8 cellular contexts compared by ENCODE assay signal in the genomic region with DNA sequence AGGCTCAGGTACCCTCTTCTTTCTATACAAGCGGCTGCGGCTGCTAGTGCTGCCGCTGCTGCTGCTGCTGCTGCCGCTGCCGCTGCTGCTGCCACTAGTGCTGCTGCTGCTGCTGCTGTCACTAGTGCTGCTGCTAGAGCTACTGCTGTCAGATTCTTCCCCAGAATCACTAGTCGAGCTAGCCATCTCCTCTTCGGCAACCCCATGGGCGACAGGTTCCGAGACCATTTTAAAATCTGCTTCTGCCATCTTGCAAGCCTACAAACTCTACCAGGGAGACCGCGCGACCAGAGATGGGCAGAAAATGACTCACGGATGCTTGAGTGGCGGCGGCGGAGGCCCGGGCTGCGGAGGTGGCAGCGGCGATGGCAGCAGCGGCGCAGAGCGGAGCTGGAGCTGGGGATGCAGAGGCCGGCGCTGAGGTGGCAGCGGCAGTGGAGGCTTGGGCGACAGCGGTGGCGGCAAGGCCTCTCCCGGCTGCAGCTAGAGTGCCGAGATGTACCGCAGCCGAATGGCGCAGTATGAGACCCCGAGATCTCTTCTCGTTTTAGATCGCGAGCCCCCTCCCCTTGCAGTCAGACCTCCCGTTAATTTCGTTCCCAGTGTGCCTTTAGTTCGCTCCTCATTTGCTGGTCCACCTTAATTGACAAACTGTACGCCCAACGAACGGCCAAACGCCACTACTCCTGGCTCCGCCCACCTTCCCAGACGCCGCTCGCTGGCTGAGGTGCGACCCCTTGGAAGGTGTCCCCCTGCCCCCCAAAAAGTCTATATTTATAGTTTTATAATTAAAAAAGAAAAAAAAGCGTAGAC. TPM values are rescaled to one million over a fixed set of nuclear protein-coding genes. Genes with fewer than 3 reads are reported as not detected.
DNase-seq lines count a peak whose midpoint lies in the region; ATAC-seq, FAIRE-seq and TF ChIP-seq lines count a peak whose summit lies in the region.

A gene with protein sequence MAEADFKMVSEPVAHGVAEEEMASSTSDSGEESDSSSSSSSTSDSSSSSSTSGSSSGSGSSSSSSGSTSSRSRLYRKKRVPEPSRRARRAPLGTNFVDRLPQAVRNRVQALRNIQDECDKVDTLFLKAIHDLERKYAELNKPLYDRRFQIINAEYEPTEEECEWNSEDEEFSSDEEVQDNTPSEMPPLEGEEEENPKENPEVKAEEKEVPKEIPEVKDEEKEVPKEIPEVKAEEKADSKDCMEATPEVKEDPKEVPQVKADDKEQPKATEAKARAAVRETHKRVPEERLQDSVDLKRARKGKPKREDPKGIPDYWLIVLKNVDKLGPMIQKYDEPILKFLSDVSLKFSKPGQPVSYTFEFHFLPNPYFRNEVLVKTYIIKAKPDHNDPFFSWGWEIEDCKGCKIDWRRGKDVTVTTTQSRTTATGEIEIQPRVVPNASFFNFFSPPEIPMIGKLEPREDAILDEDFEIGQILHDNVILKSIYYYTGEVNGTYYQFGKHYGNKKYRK (minus strand): TSS at position 523 of the 813 bp plus-strand sequence. CDS start 274 bp downstream, at position 249.

- FAIRE-seq in H54 (lab: Jason Lieb, UNC): no peak

- TF ChIP-seq POLR2A in H54 (IDR thresholded peaks at IDR 0.05; ENCODE audit: low read depth, low read length): no peak; the same call in 1 of the 2 replicates

- DNase-seq in Ammon's horn (ENCODE audit: low spot score) (peak; percentile 93), H54 (ENCODE audit: insufficient read length, low spot score) (peak; percentile 30), NCI-H446 treated with DMSO at 0.1 percent for 48 hours (lab: John Stamatoyannopoulos, UW) (peak; percentile 55), activated T-cell treated with anti-CD3 and anti-CD28 coated beads for 24 hours (ENCODE audit: low read depth) (peak; percentile 42), epidermal melanocyte (ENCODE audit: insufficient read length, low spot score) (peak; percentile 16), mesenteric fat pad (ENCODE audit: low spot score) (peak; percentile 89)
- DNase-seq in stimulated activated CD8-positive, alpha-beta memory T cell treated with anti-CD3 and anti-CD28 coated beads, Interleukin-12 subunit alpha, Interleukin-12 subunit beta, amount 100 ng/mL, for 4 hours (ENCODE audit: low read depth): peak; percentile 34

- ATAC-seq in GM19452 (IDR thresholded peaks at IDR 0.05; ENCODE audit: unreplicated experiment): no peak

RNA-seq across cellular contexts. Expression of the gene that starts here (rescaled TPM):
- total RNA-seq in mesenteric fat pad: 0.67 TPM

Comparison
In these comparisons a context has a peak if more than half of its experiments do, and no peak if none do; other contexts are left out.
1. Peak in DNase-seq in mesenteric fat pad; RNA of the gene not detected or under 1 TPM.
2. DNase-seq: peak in every context shown above with its lines; median percentile 93 in Ammon's horn; 89 in mesenteric fat pad; 55 in NCI-H446 treated with DMSO at 0.1 percent for 48 hours; 42 in activated T-cell treated with anti-CD3 and anti-CD28 coated beads for 24 hours; 34 in stimulated activated CD8-positive, alpha-beta memory T cell treated with anti-CD3 and anti-CD28 coated beads, Interleukin-12 subunit alpha, Interleukin-12 subunit beta, amount 100 ng/mL, for 4 hours; 30 in H54; 16 in epidermal melanocyte.